In genomic region chr4:72397314-72397713, GRCh38 we compare ENCODE assay signal across 18 cellular contexts.
DNase-seq lines count a peak whose midpoint lies in the region; ATAC-seq and TF ChIP-seq lines count a peak whose summit lies in the region.
"Had no signal": no experiment of that assay in that cellular context is flagged by ENCODE, and none has a peak within 500 bp of the region (broad histone marks: within the 10 kb centered on the region; RNA-seq: fewer than 3 reads in every experiment).

No MANE protein-coding gene starts in this region.

- in situ Hi-C loops in mammary epithelial cell (cut with MboI; ENCODE audit: low sequenced_read_pairs in 2 of 2) = no loop called here

- H3K36me3 ChIP-seq in mammary epithelial cell (ENCODE audit: insufficient read depth, low read length) = no peaks in the 10 kb centered on the region
- H3K36me3 ChIP-seq: BLaER1 had no signal

- no peak overlapping the region for H3K4me2 ChIP-seq in mammary epithelial cell (ENCODE audit: insufficient read depth, low read depth, low read length)
- H3K4me2 ChIP-seq: BLaER1 had no signal

- H4K20me1 ChIP-seq in mammary epithelial cell (ENCODE audit: insufficient read depth, low read length) = no peaks in the 10 kb centered on the region
- H4K20me1 ChIP-seq: BLaER1 had no signal

- BruUV-seq in MCF 10A (replicated peaks; lab: Mats Ljungman, UMichigan) = no TSS peak
- no TSS peak for BruUV-seq in mammary epithelial cell (replicated peaks; lab: Mats Ljungman, UMichigan)

- H3K27me3 Mint-ChIP-seq in MCF 10A (ENCODE audit: insufficient read depth, unreplicated experiment) = no peaks in the 10 kb centered on the region
- H3K27me3 Mint-ChIP-seq: CD8-positive, alpha-beta memory T cell; IgD-negative memory B cell had no signal

- no peaks in the 10 kb centered on the region for H3K79me2 ChIP-seq in mammary epithelial cell (ENCODE audit: insufficient read depth, low read length)

- H3K9me3 Mint-ChIP-seq in MCF 10A (ENCODE audit: unreplicated experiment) = no peaks in the 10 kb centered on the region
- H3K9me3 Mint-ChIP-seq: CD8-positive, alpha-beta memory T cell; IgD-negative memory B cell had no signal

- no peak overlapping the region for H3K27ac ChIP-seq in mammary epithelial cell (ENCODE audit: insufficient read depth, low read depth, low read length)
- H3K27ac ChIP-seq in foreskin keratinocyte = no peak overlapping the region
- H3K27ac ChIP-seq: 22Rv1, BLaER1 had no signal

- no peaks in the 10 kb centered on the region for H3K36me3 Mint-ChIP-seq in MCF 10A (ENCODE audit: insufficient read depth, unreplicated experiment)
- H3K36me3 Mint-ChIP-seq: CD8-positive, alpha-beta memory T cell; IgD-negative memory B cell had no signal

- CTCF ChIA-PET in MCF 10A (lab: Yijun Ruan, JAX) = interaction anchor here (0.6 to 0.9 kb wide), 4 partner anchors 13 to 1049 kb away, joined by 3 to 4 read pairs (median 4); no protein-coding TSS in a partner anchor
- CTCF ChIA-PET in mammary epithelial cell (lab: Charles Lee; ENCODE audit: low non-redundant PET) = no interaction called here

- no peak overlapping the region for H2AFZ ChIP-seq in mammary epithelial cell (ENCODE audit: low read depth, low read length)

- TF ChIP-seq CTCF in MCF 10A (IDR thresholded peaks at IDR 0.05; ENCODE audit: unreplicated experiment) (no peak), mammary epithelial cell (conservative IDR thresholded peaks at IDR 0.05 in 1 of 2, IDR thresholded peaks at IDR 0.05 in 1 of 2; ENCODE audit: extremely low read depth in 1 of 2, insufficient read depth in 1 of 2, low read depth in 1 of 2, low read length in 2 of 2) (no peak), foreskin keratinocyte (conservative IDR thresholded peaks at IDR 0.05) (no peak)

- no peak overlapping the region for H3K9ac ChIP-seq in mammary epithelial cell (ENCODE audit: insufficient read depth, low read length)
- H3K9ac ChIP-seq: BLaER1 had no signal

- H3K4me3 Mint-ChIP-seq in MCF 10A (ENCODE audit: unreplicated experiment) = no peak overlapping the region
- H3K4me3 Mint-ChIP-seq: CD8-positive, alpha-beta memory T cell; IgD-negative memory B cell had no signal

- ATAC-seq in foreskin keratinocyte = no peak
- ATAC-seq: Right ventricle myocardium inferior had no signal

- H3K27me3 ChIP-seq in mammary epithelial cell (ENCODE audit: insufficient read depth, low read length) (no peaks in the 10 kb centered on the region), foreskin keratinocyte (no peaks in the 10 kb centered on the region)
- H3K27me3 ChIP-seq: BLaER1 had no signal

- H3K4me1 ChIP-seq in mammary epithelial cell (ENCODE audit: insufficient read depth, low read length) = peaks cover 4% of the 10 kb centered on the region
- H3K4me1 ChIP-seq in foreskin keratinocyte = peaks cover 7% of the 10 kb centered on the region
- H3K4me1 ChIP-seq: BLaER1 had no signal

- H3K4me3 ChIP-seq in mammary epithelial cell (replicated peaks in 1 of 3; ENCODE audit: insufficient read depth in 1 of 3, low read depth in 2 of 3, low read length in 3 of 3) (no peak overlapping the region), skeletal muscle cell (ENCODE audit: low read depth, low read length) (no peak overlapping the region)
- H3K4me3 ChIP-seq: BLaER1 had no signal

- POLR2A ChIA-PET in MCF 10A (lab: Yijun Ruan, JAX) = no interaction called here

- WGBS in mammary epithelial cell (ENCODE audit: low coverage, missing lambda C conversion rate) = 100% methylated on average over 2 of the region's 7 CpGs

- peak; percentile 35 for DNase-seq in MCF 10A (ENCODE audit: unreplicated experiment)
- no peak for DNase-seq in mammary epithelial cell
- peak; percentile 52 for DNase-seq in amniotic epithelial cell (ENCODE audit: low read depth)
- peak; percentile 14 to 33 for DNase-seq in foreskin keratinocyte
- DNase-seq in skeletal muscle cell (ENCODE audit: low read depth) = peak; percentile 10
- no peak for DNase-seq in stimulated activated naive CD4-positive, alpha-beta T cell treated with Interleukin-2 at 50 U/mL for 16 hours (lab: John Stamatoyannopoulos, UW)
- DNase-seq in NCI-H446 treated with DMSO at 0.1 percent for 48 hours (lab: John Stamatoyannopoulos, UW) = no peak
- DNase-seq in NCI-H1436 (lab: John Stamatoyannopoulos, UW) = no peak
- DNase-seq: CD8-positive, alpha-beta memory T cell; NCI-H1048; NCI-H187 treated with DMSO at 0.1 percent for 48 hours; NCI-H2171; NCI-H510A; NCI-H82 had no signal

- H3K9me3 ChIP-seq in mammary epithelial cell (replicated peaks; ENCODE audit: insufficient read depth, low read length) = no peaks in the 10 kb centered on the region
- H3K9me3 ChIP-seq: BLaER1 had no signal

- intact Hi-C loops in MCF 10A (cut with micrococcal nuclease) (no loop called here), mammary epithelial cell (cut with micrococcal nuclease) (no loop called here)

- dilution Hi-C loops in mammary epithelial cell (cut with HindIII; ENCODE audit: low sequenced_read_pairs) = no loop called here

- no peak overlapping the region for H3K27ac Mint-ChIP-seq in MCF 10A (ENCODE audit: low read depth, unreplicated experiment)
- H3K27ac Mint-ChIP-seq: CD8-positive, alpha-beta memory T cell; IgD-negative memory B cell had no signal

- peaks cover 6% of the 10 kb centered on the region for H3K4me1 Mint-ChIP-seq in MCF 10A (ENCODE audit: insufficient read depth, unreplicated experiment)
- H3K4me1 Mint-ChIP-seq: CD8-positive, alpha-beta memory T cell; IgD-negative memory B cell had no signal

Comparison
In these comparisons a context has a peak if more than half of its experiments do, and no peak if none do; other contexts are left out.
1. DNase-seq: peak in MCF 10A (single experiment), amniotic epithelial cell (single experiment), foreskin keratinocyte (2 of 2) and skeletal muscle cell (single experiment); none in mammary epithelial cell (single experiment), stimulated activated naive CD4-positive, alpha-beta T cell treated with Interleukin-2 at 50 U/mL for 16 hours (single experiment), NCI-H446 treated with DMSO at 0.1 percent for 48 hours (single experiment) and NCI-H1436 (single experiment).